In the genomic region with DNA sequence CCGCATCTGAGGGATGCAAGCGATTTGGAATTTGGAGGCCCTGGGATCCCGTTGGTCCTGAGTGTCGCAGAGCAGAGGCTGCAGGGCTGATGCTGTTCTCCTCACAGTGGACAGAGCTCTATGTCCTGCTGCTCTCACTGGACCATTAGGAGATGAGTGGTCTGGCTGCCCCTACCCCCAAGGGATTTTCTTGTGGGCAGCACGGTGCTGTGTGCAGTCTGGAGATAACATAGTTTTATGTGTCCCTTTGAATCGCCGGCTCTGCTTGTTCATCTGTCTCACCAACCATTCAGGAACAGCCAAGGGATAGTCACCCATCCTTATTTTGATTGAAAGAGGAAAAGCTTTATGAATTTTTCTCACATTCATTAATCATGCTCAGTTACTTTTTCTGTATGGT, we compare ENCODE assay signal across 27 cellular contexts. TPM values are rescaled to one million over a fixed set of nuclear protein-coding genes. Genes with fewer than 3 reads are reported as not detected.
"Had no signal": no experiment of that assay in that cellular context is flagged by ENCODE, and none has a peak within 500 bp of the region (broad histone marks: within the 10 kb centered on the region; RNA-seq: fewer than 3 reads in every experiment).

No MANE protein-coding gene starts in this region.

- H3K27me3 ChIP-seq: neural progenitor cell, neutrophil, pancreas, right lobe of liver, sigmoid colon, stomach, thyroid gland, tibial nerve, upper lobe of left lung, vagina had no signal

- DNase-seq: natural killer cell; nucleus accumbens; pancreas; right cardiac atrium; right lobe of liver; sigmoid colon; small intestine; stimulated activated CD4-positive, alpha-beta T cell treated with anti-CD3 and anti-CD28 coated beads, Interleukin-15, amount 100 ng/mL, for 24 hours; stimulated activated CD4-positive, alpha-beta T cell treated with anti-CD3 and anti-CD28 coated beads, Interleukin-2, amount 100 ng/mL, for 24 hours; stimulated activated CD4-positive, alpha-beta T cell treated with anti-CD3 and anti-CD28 coated beads, Interleukin-2, amount 100 ng/mL, for 48 hours; stimulated activated CD4-positive, alpha-beta T cell treated with anti-CD3 and anti-CD28 coated beads, Interleukin-4, amount 100 ng/mL, for 24 hours; stimulated activated naive B cell treated with anti-CD40 and anti-IgM and Interleukin-4, amounts not matched to agents 10 μg/mL and 1 μg/mL and 100 μg/mL, for 72 hours; stimulated activated naive CD4-positive, alpha-beta T cell treated with Interleukin-2 at 50 U/mL for 16 hours; stomach; thyroid gland; trophoblast cell; upper lobe of left lung had no signal

- H3K4me1 ChIP-seq: neural progenitor cell, pancreas, prostate gland, right lobe of liver, thyroid gland, tibial nerve, upper lobe of left lung, vagina had no signal

- H3K4me1 Mint-ChIP-seq: natural killer cell; nephron; neural progenitor cell; stimulated activated effector memory CD8-positive, alpha-beta T cell treated with anti-CD3 and anti-CD28 coated beads, Interleukin-12 subunit alpha, Interleukin-12 subunit beta, amount 100 ng/mL, for 72 hours; stimulated activated naive B cell treated with anti-CD40 and anti-IgM and Interleukin-4, amounts not matched to agents 10 μg/mL and 1 μg/mL and 100 μg/mL, for 72 hours had no signal

- H2AFZ ChIP-seq: neural progenitor cell had no signal

- H3K27ac Mint-ChIP-seq: natural killer cell; nephron; neural progenitor cell; stimulated activated effector memory CD8-positive, alpha-beta T cell treated with anti-CD3 and anti-CD28 coated beads, Interleukin-12 subunit alpha, Interleukin-12 subunit beta, amount 100 ng/mL, for 72 hours; stimulated activated naive B cell treated with anti-CD40 and anti-IgM and Interleukin-4, amounts not matched to agents 10 μg/mL and 1 μg/mL and 100 μg/mL, for 72 hours; stimulated activated naive CD8-positive, alpha-beta T cell treated with anti-CD3 and anti-CD28 coated beads, Interleukin-15, Interleukin-2, amounts not matched to agents 100 ng/mL and 50 ng/mL, for 24 hours had no signal

- H3K9ac ChIP-seq: neural progenitor cell had no signal

- FAIRE-seq: pancreas, small intestine, urothelium cell line had no signal

- H3K36me3 ChIP-seq: neural progenitor cell, neutrophil, pancreas, prostate gland, right lobe of liver, sigmoid colon, stomach, thoracic aorta, thyroid gland, tibial nerve, upper lobe of left lung, vagina had no signal

- H3K27ac ChIP-seq: neural progenitor cell, neutrophil, pancreas, prostate gland, right lobe of liver, sigmoid colon, stomach, thoracic aorta, thyroid gland, tibial nerve, upper lobe of left lung, vagina had no signal

- H3K4me2 ChIP-seq: neural progenitor cell had no signal

- H3K4me3 ChIP-seq: neural progenitor cell, pancreas, prostate gland, right lobe of liver, sigmoid colon, stomach, thoracic aorta, thyroid gland, tibial nerve, upper lobe of left lung, vagina had no signal

- H3K36me3 Mint-ChIP-seq: natural killer cell; neural progenitor cell; stimulated activated effector memory CD8-positive, alpha-beta T cell treated with anti-CD3 and anti-CD28 coated beads, Interleukin-12 subunit alpha, Interleukin-12 subunit beta, amount 100 ng/mL, for 72 hours; stimulated activated naive B cell treated with anti-CD40 and anti-IgM and Interleukin-4, amounts not matched to agents 10 μg/mL and 1 μg/mL and 100 μg/mL, for 72 hours had no signal

- H3K9me3 Mint-ChIP-seq: natural killer cell; stimulated activated effector memory CD8-positive, alpha-beta T cell treated with anti-CD3 and anti-CD28 coated beads, Interleukin-12 subunit alpha, Interleukin-12 subunit beta, amount 100 ng/mL, for 72 hours; stimulated activated naive CD8-positive, alpha-beta T cell treated with anti-CD3 and anti-CD28 coated beads, Interleukin-15, Interleukin-2, amounts not matched to agents 100 ng/mL and 50 ng/mL, for 24 hours had no signal

- H3K9me3 ChIP-seq: neutrophil, pancreas, prostate gland, right lobe of liver, sigmoid colon, stomach, thoracic aorta, thyroid gland, tibial nerve, upper lobe of left lung, vagina had no signal

- ATAC-seq: pancreas; right cardiac atrium; right lobe of liver; stimulated activated effector memory CD8-positive, alpha-beta T cell treated with anti-CD3 and anti-CD28 coated beads, Interleukin-12 subunit alpha, Interleukin-12 subunit beta, amount 100 ng/mL, for 72 hours; stimulated activated naive B cell treated with anti-CD40 and anti-IgM and Interleukin-4, amounts not matched to agents 10 μg/mL and 1 μg/mL and 100 μg/mL, for 72 hours had no signal

- H3K27me3 Mint-ChIP-seq: stimulated activated naive B cell treated with anti-CD40 and anti-IgM and Interleukin-4, amounts not matched to agents 10 μg/mL and 1 μg/mL and 100 μg/mL, for 72 hours had no signal

- H3K4me3 Mint-ChIP-seq: natural killer cell; nephron; neural progenitor cell; stimulated activated effector memory CD8-positive, alpha-beta T cell treated with anti-CD3 and anti-CD28 coated beads, Interleukin-12 subunit alpha, Interleukin-12 subunit beta, amount 100 ng/mL, for 72 hours; stimulated activated naive B cell treated with anti-CD40 and anti-IgM and Interleukin-4, amounts not matched to agents 10 μg/mL and 1 μg/mL and 100 μg/mL, for 72 hours; stimulated activated naive CD8-positive, alpha-beta T cell treated with anti-CD3 and anti-CD28 coated beads, Interleukin-15, Interleukin-2, amounts not matched to agents 100 ng/mL and 50 ng/mL, for 24 hours had no signal

RNA-seq across cellular contexts. Expression of a gene that starts 49.9 kb away (rescaled TPM):
- total RNA-seq: natural killer cell had no signal
